Comparison of ENCODE assay signal across 18 cellular contexts in the genomic region with DNA sequence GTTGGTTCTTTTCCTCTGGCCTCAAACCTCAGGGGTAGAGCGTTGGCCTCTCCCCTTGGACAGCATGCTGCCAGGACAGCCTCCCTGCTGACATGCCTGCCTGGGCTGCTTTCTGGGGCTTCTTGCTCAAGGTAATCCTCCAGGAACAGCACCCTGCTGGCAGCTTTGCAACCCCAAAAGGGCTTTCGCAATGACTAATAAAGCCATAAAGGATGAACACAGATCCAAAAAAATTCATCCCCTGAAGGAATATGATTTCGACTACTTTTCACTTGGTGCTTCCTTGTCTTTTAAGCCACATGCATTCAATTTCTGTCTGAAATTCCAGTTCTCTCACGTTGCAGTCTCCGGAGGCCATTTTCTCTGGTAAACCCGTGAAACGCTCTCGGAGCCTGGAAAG. TPM values are rescaled to one million over a fixed set of nuclear protein-coding genes. Genes with fewer than 3 reads are reported as not detected.
DNase-seq lines count a peak whose midpoint lies in the region; ATAC-seq, FAIRE-seq and TF ChIP-seq lines count a peak whose summit lies in the region.
"Had no signal": no experiment of that assay in that cellular context is flagged by ENCODE, and none has a peak within 500 bp of the region (broad histone marks: within the 10 kb centered on the region; RNA-seq: fewer than 3 reads in every experiment).

No MANE protein-coding gene starts in this region.

- BruUV-seq in A673 (replicated peaks; lab: Mats Ljungman, UMichigan) (no TSS peak), MCF 10A (replicated peaks; lab: Mats Ljungman, UMichigan) (no TSS peak)

- H3K9me3 ChIP-seq in A673 (ENCODE audit: low read depth, low read length, poor library complexity, severe bottlenecking) (peaks cover 3% of the 10 kb centered on the region), keratinocyte (ENCODE audit: control insufficient read depth, low read depth, low read length) (no peaks in the 10 kb centered on the region)

- peak; percentile 98 for FAIRE-seq in keratinocyte (lab: Jason Lieb, UNC)
- FAIRE-seq: GM19239, kidney had no signal

- POLR2A ChIA-PET in A673 (lab: Charles Lee; ENCODE audit: low non-redundant PET), result no interaction called here
- POLR2A ChIA-PET in MCF 10A (lab: Yijun Ruan, JAX), result interaction anchor here (0.5 to 9.5 kb wide), 20 partner anchors 9 to 254 kb away, joined by 3 to 315 read pairs (median 4); a partner anchor contains a TSS

- H3K27ac ChIP-seq in A673 (ENCODE audit: low read depth, low read length, poor library complexity, severe bottlenecking) (no peak overlapping the region), keratinocyte (ENCODE audit: control insufficient read depth, insufficient read depth, low read length) (peak overlapping the region; percentile 100)
- H3K27ac ChIP-seq: esophagus muscularis mucosa, KMS-11, upper lobe of left lung had no signal

- H3K27me3 ChIP-seq in A673 (replicated peaks; ENCODE audit: insufficient read depth, low read depth, low read length, poor library complexity), result no peaks in the 10 kb centered on the region
- H3K27me3 ChIP-seq in keratinocyte (ENCODE audit: control insufficient read depth, extremely low read depth, insufficient read depth, low read length), result no peaks in the 10 kb centered on the region
- H3K27me3 ChIP-seq: esophagus muscularis mucosa, upper lobe of left lung had no signal

- CTCF ChIA-PET in A673 (lab: Charles Lee) (no interaction called here), MCF 10A (lab: Yijun Ruan, JAX) (interaction anchor here (1.3 to 8.4 kb wide), 4 partner anchors 14 to 157 kb away, joined by 3 to 106 read pairs (median 6); no protein-coding TSS in a partner anchor)

- peak; percentile 61 for DNase-seq in A673 (ENCODE audit: low spot score)
- peak; percentile 97 for DNase-seq in MCF 10A (ENCODE audit: unreplicated experiment)
- peak; percentile 80 for DNase-seq in keratinocyte (ENCODE audit: low read depth, low spot score)
- DNase-seq in omental fat pad (ENCODE audit: low spot score), result no peak
- DNase-seq in NCI-H446 treated with DMSO at 0.1 percent for 48 hours (lab: John Stamatoyannopoulos, UW), result no peak
- DNase-seq: ACHN; activated CD4-positive, alpha-beta T cell treated with anti-CD3 and anti-CD28 coated beads, Interleukin-2, amount 10 ng/mL, durations not matched to agents 24 days and 14 days; activated gamma-delta T cell; central memory CD4-positive, alpha-beta T cell; kidney; SW 1271; upper lobe of left lung had no signal

- H4K20me1 ChIP-seq in keratinocyte (ENCODE audit: control insufficient read depth, extremely low read depth, insufficient read depth, low read length), result no peaks in the 10 kb centered on the region

- H3K4me2 ChIP-seq in keratinocyte (ENCODE audit: control insufficient read depth, extremely low read depth, insufficient read depth, low read depth, low read length), result peak overlapping the region; percentile 96
- H3K4me2 ChIP-seq: KMS-11 had no signal

- H3K4me1 ChIP-seq in A673 (ENCODE audit: insufficient read depth, low read length, poor library complexity, severe bottlenecking) (peaks cover 10% of the 10 kb centered on the region), keratinocyte (ENCODE audit: control insufficient read depth, extremely low read depth, insufficient read depth, low read length) (peaks cover 58% of the 10 kb centered on the region)
- H3K4me1 ChIP-seq: esophagus muscularis mucosa had no signal

- H3K27me3 Mint-ChIP-seq in MCF 10A (ENCODE audit: insufficient read depth, unreplicated experiment), result no peaks in the 10 kb centered on the region
- H3K27me3 Mint-ChIP-seq: activated CD4-positive, alpha-beta T cell treated with anti-CD3 and anti-CD28 coated beads, Interleukin-2, amount 10 ng/mL, durations not matched to agents 24 days and 14 days had no signal

- TF ChIP-seq RAD21 in Ishikawa (IDR thresholded peaks at IDR 0.05; ENCODE audit: low read depth), result no peak

- H3K4me1 Mint-ChIP-seq in MCF 10A (ENCODE audit: insufficient read depth, unreplicated experiment), result peaks cover 29% of the 10 kb centered on the region

- no peak overlapping the region for H2AFZ ChIP-seq in keratinocyte (ENCODE audit: control insufficient read depth, low read length)

- H3K36me3 ChIP-seq in A673 (ENCODE audit: insufficient read depth, low read length, poor library complexity, severe bottlenecking) (no peaks in the 10 kb centered on the region), keratinocyte (ENCODE audit: control insufficient read depth in 2 of 2, extremely low read depth in 1 of 2, insufficient read depth in 2 of 2, low read length in 2 of 2) (no peaks in the 10 kb centered on the region)

- TF ChIP-seq CTCF in A673 (conservative IDR thresholded peaks at IDR 0.05; ENCODE audit: low read depth, low read length) (no peak), MCF 10A (IDR thresholded peaks at IDR 0.05; ENCODE audit: unreplicated experiment) (no peak), keratinocyte (optimal IDR thresholded peaks at IDR 0.05 in 1 of 3, IDR thresholded peaks at IDR 0.05 in 1 of 3, conservative IDR thresholded peaks at IDR 0.05 in 1 of 3; ENCODE audit: extremely low read depth in 1 of 3, insufficient read depth in 2 of 3, low read length in 3 of 3) (peak; percentile 7 to 29 (median 8)), omental fat pad (IDR thresholded peaks at IDR 0.05) (no peak)

- no peaks in the 10 kb centered on the region for H3K36me3 Mint-ChIP-seq in MCF 10A (ENCODE audit: insufficient read depth, unreplicated experiment)

- no peak overlapping the region for H3K4me3 ChIP-seq in A673 (ENCODE audit: low read depth, low read length, poor library complexity, severe bottlenecking)
- H3K4me3 ChIP-seq in keratinocyte (ENCODE audit: control insufficient read depth in 2 of 3, extremely low read depth in 1 of 3, insufficient read depth in 2 of 3, low read depth in 1 of 3, low read length in 3 of 3), result peak overlapping the region in 2 of 3 experiments; percentile 5 to 18
- H3K4me3 ChIP-seq: esophagus muscularis mucosa, upper lobe of left lung had no signal

- peaks cover under 1% of the 10 kb centered on the region for H3K9me3 Mint-ChIP-seq in MCF 10A (ENCODE audit: unreplicated experiment)
- H3K9me3 Mint-ChIP-seq: activated CD4-positive, alpha-beta T cell treated with anti-CD3 and anti-CD28 coated beads, Interleukin-2, amount 10 ng/mL, durations not matched to agents 24 days and 14 days had no signal

- ATAC-seq in GM21447 (IDR thresholded peaks at IDR 0.05; ENCODE audit: unreplicated experiment) (no peak), omental fat pad (ENCODE audit: low FRiP score) (no peak), GM19351 (IDR thresholded peaks at IDR 0.05; ENCODE audit: unreplicated experiment) (no peak)

- H3K9ac ChIP-seq in keratinocyte (ENCODE audit: control insufficient read depth, extremely low read depth, insufficient read depth, low read length), result peak overlapping the region; percentile 97
- H3K9ac ChIP-seq: KMS-11 had no signal

- no peaks in the 10 kb centered on the region for H3K9me1 ChIP-seq in keratinocyte (ENCODE audit: control insufficient read depth, extremely low read depth, insufficient read depth, low read length)

- TF ChIP-seq EP300 in Ishikawa (IDR thresholded peaks at IDR 0.05; ENCODE audit: borderline replicate concordance), result no peak

- dilution Hi-C loops in keratinocyte (cut with MboI; ENCODE audit: extremely low pct_ligation_motif_present, low sequenced_read_pairs), result no loop called here

- peak overlapping the region; percentile 70 for H3K4me3 Mint-ChIP-seq in MCF 10A (ENCODE audit: unreplicated experiment)
- H3K4me3 Mint-ChIP-seq: activated CD4-positive, alpha-beta T cell treated with anti-CD3 and anti-CD28 coated beads, Interleukin-2, amount 10 ng/mL, durations not matched to agents 24 days and 14 days had no signal

- intact Hi-C loops in A673 (cut with micrococcal nuclease; ENCODE audit: unreplicated experiment) (no loop called here), MCF 10A (cut with micrococcal nuclease) (no loop called here)

- no peaks in the 10 kb centered on the region for H3K79me2 ChIP-seq in keratinocyte (ENCODE audit: control insufficient read depth, insufficient read depth, low read length)

- peak overlapping the region; percentile 97 for H3K27ac Mint-ChIP-seq in MCF 10A (ENCODE audit: low read depth, unreplicated experiment)
- H3K27ac Mint-ChIP-seq: activated CD4-positive, alpha-beta T cell treated with anti-CD3 and anti-CD28 coated beads, Interleukin-2, amount 10 ng/mL, durations not matched to agents 24 days and 14 days had no signal

TF ChIP-seq in Ishikawa, 13 proteins besides CTCF, POLR2A, EP300 and RAD21:
- no peak for TF ChIP-seq TAF1 (IDR thresholded peaks at IDR 0.05; ENCODE audit: low read depth)
- TF ChIP-seq CEBPB (IDR thresholded peaks at IDR 0.05), result peak; percentile 56
- TF ChIP-seq EGR1 (IDR thresholded peaks at IDR 0.05), result no peak
- no peak for TF ChIP-seq YY1 (IDR thresholded peaks at IDR 0.05; ENCODE audit: low read depth)
- TF ChIP-seq, protein P1, sequence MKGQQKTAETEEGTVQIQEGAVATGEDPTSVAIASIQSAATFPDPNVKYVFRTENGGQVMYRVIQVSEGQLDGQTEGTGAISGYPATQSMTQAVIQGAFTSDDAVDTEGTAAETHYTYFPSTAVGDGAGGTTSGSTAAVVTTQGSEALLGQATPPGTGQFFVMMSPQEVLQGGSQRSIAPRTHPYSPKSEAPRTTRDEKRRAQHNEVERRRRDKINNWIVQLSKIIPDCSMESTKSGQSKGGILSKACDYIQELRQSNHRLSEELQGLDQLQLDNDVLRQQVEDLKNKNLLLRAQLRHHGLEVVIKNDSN (IDR thresholded peaks at IDR 0.05), result no peak
TF ChIP-seq in Ishikawa: peak in this region for 1.

RNA-seq across cellular contexts. Expression of a gene that starts 15.1 kb away (rescaled TPM):
- 54.9 and 57.1 TPM in 2 replicates for total RNA-seq in A673 (2021)
- 13.2 and 15.0 TPM in 2 replicates for total RNA-seq in MCF 10A (2022)
- 31.0 to 56.6 TPM (median 33.9 TPM) in 3 replicates for polyA plus RNA-seq in keratinocyte
- 22.4 TPM for polyA plus RNA-seq in keratinocyte (2011; ENCODE audit: low read depth)
- polyA plus RNA-seq in keratinocyte (2011; cell fraction: cytosol; rRNA removed), result 32.2 and 35.6 TPM in 2 replicates
- polyA plus RNA-seq in keratinocyte (2011; cell fraction: nucleus; rRNA removed), result 116 and 136 TPM in 2 replicates
- polyA plus RNA-seq in keratinocyte (2012; ENCODE audit: low replicate concordance), result 46.1 and 73.7 TPM in 2 replicates
- polyA minus RNA-seq in keratinocyte, result 46.4 to 127 TPM (median 59.1 TPM) in 3 replicates
- 63.7 TPM for polyA minus RNA-seq in keratinocyte (2011; cell fraction: cytosol; rRNA and poly(A)+ RNA removed)
- 88.9 and 140 TPM in 2 replicates for polyA minus RNA-seq in keratinocyte (2011; cell fraction: nucleus; rRNA and poly(A)+ RNA removed)
- total RNA-seq in omental fat pad, result 10 to 100 TPM; 21.0 to 36.3 (median 22.5) TPM

RNA-seq across cellular contexts. Expression of a gene that starts 47.5 kb away (rescaled TPM):
- total RNA-seq in A673 (2021) (14.3 and 16.5 TPM in 2 replicates), MCF 10A (2022) (31.8 and 46.7 TPM in 2 replicates), omental fat pad (10 to 100 TPM; 15.4 to 44.7 (median 21.1) TPM)
- 29.0 to 32.5 TPM (median 30.5 TPM) in 3 replicates for polyA plus RNA-seq in keratinocyte
- polyA plus RNA-seq in keratinocyte (2011; ENCODE audit: low read depth), result 16.5 TPM
- polyA plus RNA-seq in keratinocyte (2011; cell fraction: cytosol; rRNA removed), result 38.0 and 49.4 TPM in 2 replicates
- 20.2 and 22.2 TPM in 2 replicates for polyA plus RNA-seq in keratinocyte (2011; cell fraction: nucleus; rRNA removed)
- polyA plus RNA-seq in keratinocyte (2012; ENCODE audit: low replicate concordance), result 23.7 and 24.4 TPM in 2 replicates
- polyA minus RNA-seq in keratinocyte, result 18.4 to 22.3 TPM (median 21.6 TPM) in 3 replicates
- polyA minus RNA-seq in keratinocyte (2011; cell fraction: cytosol; rRNA and poly(A)+ RNA removed), result 18.0 TPM
- 6.2 and 12.6 TPM in 2 replicates for polyA minus RNA-seq in keratinocyte (2011; cell fraction: nucleus; rRNA and poly(A)+ RNA removed)

Comparison
In these comparisons a context has a peak if more than half of its experiments do, and no peak if none do; other contexts are left out.
1. DNase-seq: peak in A673 (single experiment), MCF 10A (single experiment) and keratinocyte (single experiment); none in omental fat pad (single experiment) and NCI-H446 treated with DMSO at 0.1 percent for 48 hours (single experiment).
2. CTCF ChIP-seq: peak in keratinocyte (3 of 3); none in A673 (single experiment), MCF 10A (single experiment) and omental fat pad (0 of 3).